34 cellular contexts compared by ENCODE assay signal in genomic region chr1:153417136-153417888, GRCh38. TPM values are rescaled to one million over a fixed set of nuclear protein-coding genes. Genes with fewer than 3 reads are reported as not detected.
"Had no signal": no experiment of that assay in that cellular context is flagged by ENCODE, and none has a peak within 500 bp of the region (broad histone marks: within the 10 kb centered on the region; RNA-seq: fewer than 3 reads in every experiment).

No MANE protein-coding gene starts in this region.

- DNase-seq: activated CD4-positive, alpha-beta T cell treated with anti-CD3 and anti-CD28 coated beads for 1 hour; activated CD4-positive, alpha-beta T cell treated with anti-CD3 and anti-CD28 coated beads for 4 hours; activated CD4-positive, alpha-beta T cell treated with anti-CD3 and anti-CD28 coated beads, Interleukin-2, amount 10 ng/mL, durations not matched to agents 7 days and 5 days; activated CD4-positive, alpha-beta T cell treated with anti-CD3 and anti-CD28 coated beads, Interleukin-2, amount 50 U/mL, for 4 hours; activated CD8-positive, alpha-beta memory T cell treated with anti-CD3 and anti-CD28 coated beads, Interleukin-2, amount 10 ng/mL, durations not matched to agents 7 days and 5 days; activated CD8-positive, alpha-beta memory T cell treated with anti-CD3 and anti-CD28 coated beads, Interleukin-2, amount 50 U/mL, for 4 hours; activated CD8-positive, alpha-beta T cell treated with anti-CD3 and anti-CD28 coated beads, Interleukin-2, amount 10 ng/mL, durations not matched to agents 7 days and 5 days; activated naive CD4-positive, alpha-beta T cell treated with anti-CD3 and anti-CD28 coated beads for 36 hours; activated naive CD8-positive, alpha-beta T cell treated with anti-CD3 and anti-CD28 coated beads for 36 hours; activated naive CD8-positive, alpha-beta T cell treated with anti-CD3 and anti-CD28 coated beads, Interleukin-2, amount 50 U/mL, for 24 hours; activated T-cell treated with anti-CD3 and anti-CD28 coated beads, Interleukin-2, amount 50 U/mL, for 1 hour; activated T-cell treated with anti-CD3 and anti-CD28 coated beads, Interleukin-2, amount 50 U/mL, for 48 hours; amygdala; body of pancreas; effector CD8-positive, alpha-beta T cell; esophagus squamous epithelium; heart left ventricle; T-helper 2 cell had no signal

- H3K4me3 ChIP-seq: adrenal gland, body of pancreas, cardiac muscle cell, esophagus squamous epithelium, heart left ventricle had no signal

- H3K27me3 ChIP-seq: adrenal gland, body of pancreas, cardiac muscle cell had no signal

- FAIRE-seq: colon, endometrium, endothelial cell of umbilical vein, frontal cortex had no signal

- H3K36me3 ChIP-seq: adrenal gland, cardiac muscle cell, esophagus squamous epithelium, heart left ventricle had no signal

RNA-seq across cellular contexts. Expression of gene S100A7A, which starts 1.0 kb away (rescaled TPM):
- total RNA-seq: activated CD4-positive, alpha-beta T cell treated with anti-CD3 and anti-CD28 coated beads, Interleukin-2, amount 10 ng/mL, durations not matched to agents 7 days and 5 days; activated CD8-positive, alpha-beta memory T cell treated with anti-CD3 and anti-CD28 coated beads for 36 hours; activated CD8-positive, alpha-beta memory T cell treated with anti-CD3 and anti-CD28 coated beads, Interleukin-2, amount 10 ng/mL, durations not matched to agents 7 days and 5 days; activated CD8-positive, alpha-beta T cell treated with anti-CD3 and anti-CD28 coated beads, Interleukin-2, amount 10 ng/mL, durations not matched to agents 7 days and 5 days; activated naive CD4-positive, alpha-beta T cell treated with anti-CD3 and anti-CD28 coated beads for 36 hours; activated naive CD8-positive, alpha-beta T cell treated with anti-CD3 and anti-CD28 coated beads for 36 hours; activated T-helper 1 cell treated with anti-CD3 and anti-CD28 coated beads, Interleukin-12 subunit alpha, Interleukin-12 subunit beta, Interleukin-2, Interleukin-4 antibody, amounts not matched to agents 30 ng/mL and 10 ng/mL and 1 ng/mL, durations not matched to agents 14 hours and 24 hours and 36 hours; activated T-helper 2 cell treated with anti-CD3 and anti-CD28 coated beads, Interferon-gamma antibody, Interleukin-2, Interleukin-4, amounts not matched to agents 10 μg/mL and 5 μg/mL and 100 μg/mL, durations not matched to agents 14 hours and 24 hours and 36 hours; adrenal gland; aorta; body of pancreas; cardiac muscle cell; chondrocyte; dermis microvascular lymphatic vessel endothelial cell; endothelial cell of umbilical vein; fibroblast of lung; fibroblast of villous mesenchyme; frontal cortex; heart left ventricle; T-helper 1 cell treated with Interleukin-12 subunit alpha and Interleukin-12 subunit beta and Interleukin-4 antibody, amounts not matched to agents 30 ng/mL and 1 ng/mL, for 36 hours; WTC11 had no signal

RNA-seq across cellular contexts. Expression of gene S100A8, which starts 26.4 kb away (rescaled TPM):
- total RNA-seq: activated CD4-positive, alpha-beta T cell treated with anti-CD3 and anti-CD28 coated beads, Interleukin-2, amount 10 ng/mL, durations not matched to agents 7 days and 5 days; activated CD8-positive, alpha-beta memory T cell treated with anti-CD3 and anti-CD28 coated beads for 36 hours; activated CD8-positive, alpha-beta memory T cell treated with anti-CD3 and anti-CD28 coated beads, Interleukin-2, amount 10 ng/mL, durations not matched to agents 7 days and 5 days; activated CD8-positive, alpha-beta T cell treated with anti-CD3 and anti-CD28 coated beads, Interleukin-2, amount 10 ng/mL, durations not matched to agents 7 days and 5 days; activated naive CD4-positive, alpha-beta T cell treated with anti-CD3 and anti-CD28 coated beads for 36 hours; activated naive CD8-positive, alpha-beta T cell treated with anti-CD3 and anti-CD28 coated beads for 36 hours; activated T-helper 1 cell treated with anti-CD3 and anti-CD28 coated beads, Interleukin-12 subunit alpha, Interleukin-12 subunit beta, Interleukin-2, Interleukin-4 antibody, amounts not matched to agents 30 ng/mL and 10 ng/mL and 1 ng/mL, durations not matched to agents 14 hours and 24 hours and 36 hours; activated T-helper 2 cell treated with anti-CD3 and anti-CD28 coated beads, Interferon-gamma antibody, Interleukin-2, Interleukin-4, amounts not matched to agents 10 μg/mL and 5 μg/mL and 100 μg/mL, durations not matched to agents 14 hours and 24 hours and 36 hours; cardiac muscle cell; chondrocyte; dermis microvascular lymphatic vessel endothelial cell; endothelial cell of umbilical vein; fibroblast of lung; fibroblast of villous mesenchyme; T-helper 1 cell treated with Interleukin-12 subunit alpha and Interleukin-12 subunit beta and Interleukin-4 antibody, amounts not matched to agents 30 ng/mL and 1 ng/mL, for 36 hours; WTC11 had no signal

RNA-seq across cellular contexts. Expression of gene S100A12, which starts 41.9 kb away (rescaled TPM):
- total RNA-seq: activated CD4-positive, alpha-beta T cell treated with anti-CD3 and anti-CD28 coated beads, Interleukin-2, amount 10 ng/mL, durations not matched to agents 7 days and 5 days; activated CD8-positive, alpha-beta memory T cell treated with anti-CD3 and anti-CD28 coated beads for 36 hours; activated CD8-positive, alpha-beta memory T cell treated with anti-CD3 and anti-CD28 coated beads, Interleukin-2, amount 10 ng/mL, durations not matched to agents 7 days and 5 days; activated CD8-positive, alpha-beta T cell treated with anti-CD3 and anti-CD28 coated beads, Interleukin-2, amount 10 ng/mL, durations not matched to agents 7 days and 5 days; activated naive CD4-positive, alpha-beta T cell treated with anti-CD3 and anti-CD28 coated beads for 36 hours; activated naive CD8-positive, alpha-beta T cell treated with anti-CD3 and anti-CD28 coated beads for 36 hours; activated T-helper 1 cell treated with anti-CD3 and anti-CD28 coated beads, Interleukin-12 subunit alpha, Interleukin-12 subunit beta, Interleukin-2, Interleukin-4 antibody, amounts not matched to agents 30 ng/mL and 10 ng/mL and 1 ng/mL, durations not matched to agents 14 hours and 24 hours and 36 hours; activated T-helper 2 cell treated with anti-CD3 and anti-CD28 coated beads, Interferon-gamma antibody, Interleukin-2, Interleukin-4, amounts not matched to agents 10 μg/mL and 5 μg/mL and 100 μg/mL, durations not matched to agents 14 hours and 24 hours and 36 hours; body of pancreas; cardiac muscle cell; chondrocyte; dermis microvascular lymphatic vessel endothelial cell; endothelial cell of umbilical vein; fibroblast of lung; fibroblast of villous mesenchyme; T-helper 1 cell treated with Interleukin-12 subunit alpha and Interleukin-12 subunit beta and Interleukin-4 antibody, amounts not matched to agents 30 ng/mL and 1 ng/mL, for 36 hours; WTC11 had no signal

RNA-seq across cellular contexts. Expression of gene S100A7, which starts 43.1 kb away (rescaled TPM):
- total RNA-seq: activated CD4-positive, alpha-beta T cell treated with anti-CD3 and anti-CD28 coated beads, Interleukin-2, amount 10 ng/mL, durations not matched to agents 7 days and 5 days; activated CD8-positive, alpha-beta memory T cell treated with anti-CD3 and anti-CD28 coated beads for 36 hours; activated CD8-positive, alpha-beta memory T cell treated with anti-CD3 and anti-CD28 coated beads, Interleukin-2, amount 10 ng/mL, durations not matched to agents 7 days and 5 days; activated CD8-positive, alpha-beta T cell treated with anti-CD3 and anti-CD28 coated beads, Interleukin-2, amount 10 ng/mL, durations not matched to agents 7 days and 5 days; activated naive CD4-positive, alpha-beta T cell treated with anti-CD3 and anti-CD28 coated beads for 36 hours; activated naive CD8-positive, alpha-beta T cell treated with anti-CD3 and anti-CD28 coated beads for 36 hours; activated T-helper 1 cell treated with anti-CD3 and anti-CD28 coated beads, Interleukin-12 subunit alpha, Interleukin-12 subunit beta, Interleukin-2, Interleukin-4 antibody, amounts not matched to agents 30 ng/mL and 10 ng/mL and 1 ng/mL, durations not matched to agents 14 hours and 24 hours and 36 hours; activated T-helper 2 cell treated with anti-CD3 and anti-CD28 coated beads, Interferon-gamma antibody, Interleukin-2, Interleukin-4, amounts not matched to agents 10 μg/mL and 5 μg/mL and 100 μg/mL, durations not matched to agents 14 hours and 24 hours and 36 hours; adrenal gland; aorta; body of pancreas; cardiac muscle cell; chondrocyte; dermis microvascular lymphatic vessel endothelial cell; endothelial cell of umbilical vein; fibroblast of lung; fibroblast of villous mesenchyme; frontal cortex; heart left ventricle; T-helper 1 cell treated with Interleukin-12 subunit alpha and Interleukin-12 subunit beta and Interleukin-4 antibody, amounts not matched to agents 30 ng/mL and 1 ng/mL, for 36 hours; WTC11 had no signal

RNA-seq across cellular contexts. Expression of gene S100A9, which starts 59.7 kb away (rescaled TPM):
- total RNA-seq: activated CD8-positive, alpha-beta memory T cell treated with anti-CD3 and anti-CD28 coated beads for 36 hours; activated CD8-positive, alpha-beta memory T cell treated with anti-CD3 and anti-CD28 coated beads, Interleukin-2, amount 10 ng/mL, durations not matched to agents 7 days and 5 days; activated CD8-positive, alpha-beta T cell treated with anti-CD3 and anti-CD28 coated beads, Interleukin-2, amount 10 ng/mL, durations not matched to agents 7 days and 5 days; activated naive CD8-positive, alpha-beta T cell treated with anti-CD3 and anti-CD28 coated beads for 36 hours; activated T-helper 1 cell treated with anti-CD3 and anti-CD28 coated beads, Interleukin-12 subunit alpha, Interleukin-12 subunit beta, Interleukin-2, Interleukin-4 antibody, amounts not matched to agents 30 ng/mL and 10 ng/mL and 1 ng/mL, durations not matched to agents 14 hours and 24 hours and 36 hours; activated T-helper 2 cell treated with anti-CD3 and anti-CD28 coated beads, Interferon-gamma antibody, Interleukin-2, Interleukin-4, amounts not matched to agents 10 μg/mL and 5 μg/mL and 100 μg/mL, durations not matched to agents 14 hours and 24 hours and 36 hours; chondrocyte; endothelial cell of umbilical vein; fibroblast of lung; fibroblast of villous mesenchyme had no signal
